ENCODE assay signal across 21 cellular contexts in genomic region chr7:101160917-101161316, GRCh38. TPM values are rescaled to one million over a fixed set of nuclear protein-coding genes. Genes with fewer than 3 reads are reported as not detected.
DNase-seq lines count a peak whose midpoint lies in the region; ATAC-seq, FAIRE-seq and TF ChIP-seq lines count a peak whose summit lies in the region.
"Had no signal": no experiment of that assay in that cellular context is flagged by ENCODE, and none has a peak within 500 bp of the region (broad histone marks: within the 10 kb centered on the region; RNA-seq: fewer than 3 reads in every experiment).

No MANE protein-coding gene starts in this region.

- H3K79me2 ChIP-seq in SK-N-SH (ENCODE audit: insufficient read depth) (peaks cover 14% of the 10 kb centered on the region), astrocyte (ENCODE audit: insufficient read depth, low read length) (peaks cover 11% of the 10 kb centered on the region), osteoblast (ENCODE audit: insufficient read depth, low read length) (peaks cover 10% of the 10 kb centered on the region)

- no peak for ATAC-seq in SK-N-SH treated with all-trans-retinoic acid at 6 μM for 48 hours

- TF ChIP-seq EP300 in SK-N-SH (IDR thresholded peaks at IDR 0.05; ENCODE audit: borderline replicate concordance in 1 of 2, low read depth in 1 of 2, low read length in 1 of 2): no peak

- peaks cover 24% of the 10 kb centered on the region for H4K20me1 ChIP-seq in SK-N-SH (ENCODE audit: insufficient read depth)
- H4K20me1 ChIP-seq in astrocyte (ENCODE audit: insufficient read depth, low read length): peaks cover 61% of the 10 kb centered on the region
- H4K20me1 ChIP-seq in osteoblast (ENCODE audit: insufficient read depth, low read length): peaks cover 41% of the 10 kb centered on the region

- H3K9me3 Mint-ChIP-seq in astrocyte (ENCODE audit: unreplicated experiment): no peaks in the 10 kb centered on the region

- H3K27ac ChIP-seq in SK-N-SH (ENCODE audit: low read depth in 2 of 2, low read length in 1 of 2) (peak overlapping the region in 1 of 2 experiments; percentile 23; a peak in 1 of 4 replicates), HUES64 (ENCODE audit: low read depth, low read length) (peak overlapping the region; percentile 45; the same call in 1 of the 2 replicates), astrocyte (ENCODE audit: low read depth, low read length) (no peak overlapping the region), osteoblast (ENCODE audit: low read depth, low read length) (no peak overlapping the region)
- H3K27ac ChIP-seq: C4-2B had no signal

- H3K36me3 ChIP-seq in SK-N-SH (replicated peaks in 1 of 2; ENCODE audit: control insufficient read depth in 1 of 2, insufficient read depth in 2 of 2, low read length in 1 of 2) (peaks cover 36 to 40% of the 10 kb centered on the region in 2 experiments), HUES64 (ENCODE audit: insufficient read depth, low read length) (peaks cover 7% of the 10 kb centered on the region; the same call in 1 of the 2 replicates), astrocyte (ENCODE audit: insufficient read depth, low read length) (peaks cover 11% of the 10 kb centered on the region), osteoblast (ENCODE audit: insufficient read depth, low read length) (peaks cover 36% of the 10 kb centered on the region), MG63 (no peaks in the 10 kb centered on the region)

- FAIRE-seq in astrocyte (lab: Jason Lieb, UNC): no peak
- FAIRE-seq: GM12891, GM18507 had no signal

- H3K4me1 ChIP-seq in SK-N-SH (ENCODE audit: control insufficient read depth in 1 of 2, insufficient read depth in 2 of 2, low read depth in 1 of 2, low read length in 1 of 2) (peaks cover 19 to 26% of the 10 kb centered on the region in 2 experiments; a peak in 3 of 4 replicates), HUES64 (ENCODE audit: insufficient read depth, low read length) (peaks cover 49% of the 10 kb centered on the region), astrocyte (ENCODE audit: insufficient read depth, low read length) (peaks cover 34% of the 10 kb centered on the region), osteoblast (ENCODE audit: insufficient read depth, low read length) (peaks cover 14% of the 10 kb centered on the region)

- H3K4me2 ChIP-seq in SK-N-SH: no peak overlapping the region
- no peak overlapping the region for H3K4me2 ChIP-seq in astrocyte (ENCODE audit: low read length)
- no peak overlapping the region for H3K4me2 ChIP-seq in osteoblast (ENCODE audit: insufficient read depth, low read length)

- H3K9me3 ChIP-seq in SK-N-SH: no peaks in the 10 kb centered on the region
- H3K9me3 ChIP-seq in HUES64 (ENCODE audit: insufficient read depth, low read depth, low read length): no peaks in the 10 kb centered on the region
- no peaks in the 10 kb centered on the region for H3K9me3 ChIP-seq in astrocyte (ENCODE audit: insufficient read depth, low read depth, low read length)
- H3K9me3 ChIP-seq in osteoblast (ENCODE audit: low read depth, low read length): no peaks in the 10 kb centered on the region
- no peaks in the 10 kb centered on the region for H3K9me3 ChIP-seq in MG63

- TF ChIP-seq RAD21 in SK-N-SH (IDR thresholded peaks at IDR 0.05; ENCODE audit: low read length): no peak

- no peaks in the 10 kb centered on the region for H3K9me2 ChIP-seq in SK-N-SH

- H3K27me3 Mint-ChIP-seq in astrocyte (ENCODE audit: low read depth, unreplicated experiment): no peaks in the 10 kb centered on the region

- no peak overlapping the region for H3K4me3 ChIP-seq in SK-N-SH (ENCODE audit: low read depth in 2 of 2, low read length in 1 of 2)
- no peak overlapping the region for H3K4me3 ChIP-seq in HUES64 (ENCODE audit: low read length)
- H3K4me3 ChIP-seq in astrocyte (ENCODE audit: insufficient read depth, low read depth, low read length): no peak overlapping the region
- H3K4me3 ChIP-seq in osteoblast (ENCODE audit: insufficient read depth, low read length): no peak overlapping the region
- H3K4me3 ChIP-seq in MG63: no peak overlapping the region
- H3K4me3 ChIP-seq: Peyer's patch had no signal

- H3K27ac Mint-ChIP-seq in astrocyte (ENCODE audit: unreplicated experiment): peak overlapping the region; percentile 47

- H3K4me3 Mint-ChIP-seq in astrocyte (ENCODE audit: unreplicated experiment): no peak overlapping the region

- H3K9ac ChIP-seq in SK-N-SH: no peak overlapping the region
- H3K9ac ChIP-seq in HUES64 (ENCODE audit: low read depth, low read length): no peak overlapping the region; the same call in 1 of the 2 replicates
- H3K9ac ChIP-seq in astrocyte (ENCODE audit: low read length): no peak overlapping the region

- no peaks in the 10 kb centered on the region for H3K27me3 ChIP-seq in SK-N-SH (ENCODE audit: insufficient read depth)
- H3K27me3 ChIP-seq in HUES64 (ENCODE audit: insufficient read depth, low read length): peaks cover 13% of the 10 kb centered on the region
- peaks cover 9% of the 10 kb centered on the region for H3K27me3 ChIP-seq in astrocyte (ENCODE audit: insufficient read depth, low read length)
- peaks cover 24% of the 10 kb centered on the region for H3K27me3 ChIP-seq in osteoblast (ENCODE audit: insufficient read depth, low read length)
- H3K27me3 ChIP-seq in MG63: peaks cover 17% of the 10 kb centered on the region

- POLR2A ChIA-PET in SK-N-SH (lab: Yijun Ruan, JAX): interaction anchor here (0.6 kb wide), 1 partner anchor 22 kb away, joined by 5 read pairs; no protein-coding TSS in a partner anchor

- no peak for TF ChIP-seq CTCF in SK-N-SH (IDR thresholded peaks at IDR 0.05)
- no peak for TF ChIP-seq CTCF in astrocyte (IDR thresholded peaks at IDR 0.05; ENCODE audit: insufficient read depth, low read depth, low read length)
- no peak for TF ChIP-seq CTCF in osteoblast (IDR thresholded peaks at IDR 0.05; ENCODE audit: extremely low read depth, low read depth, low read length)

- peaks cover 27% of the 10 kb centered on the region for H3K4me1 Mint-ChIP-seq in astrocyte (ENCODE audit: low read depth, unreplicated experiment)

- peak; percentile 31 for DNase-seq in SK-N-SH
- DNase-seq in astrocyte (ENCODE audit: low read depth): no peak
- peak; percentile 47 for DNase-seq in osteoblast (ENCODE audit: insufficient read length, low spot score, missing footprints)
- DNase-seq in NCI-H2171 treated with DMSO at 0.1 percent for 48 hours (lab: John Stamatoyannopoulos, UW): no peak
- DNase-seq in NK-92 (lab: John Stamatoyannopoulos, UW; ENCODE audit: unreplicated experiment): no peak
- DNase-seq in MG63: no peak
- DNase-seq: 8988T, GF-D8, GOT3, NCI-H1417 treated with DMSO at 0.1 percent for 48 hours, NCI-H2029, NCI-H510A, NCI-H774, SHP77 had no signal

- CTCF ChIA-PET in SK-N-SH (lab: Yijun Ruan, JAX): interaction anchor here (0.7 to 4.3 kb wide), 8 partner anchors 10 to 266 kb away, joined by 3 to 20 read pairs (median 5); no protein-coding TSS in a partner anchor

- peaks cover 45% of the 10 kb centered on the region for H3F3A ChIP-seq in SK-N-SH (replicated peaks; ENCODE audit: insufficient read depth)

- peaks cover 8% of the 10 kb centered on the region for H3K36me3 Mint-ChIP-seq in astrocyte (ENCODE audit: low read depth, unreplicated experiment)

- H2AFZ ChIP-seq in SK-N-SH (ENCODE audit: low read depth): no peak overlapping the region
- no peak overlapping the region for H2AFZ ChIP-seq in astrocyte (ENCODE audit: low read depth, low read length)
- H2AFZ ChIP-seq in osteoblast (ENCODE audit: low read length): no peak overlapping the region

TF ChIP-seq in SK-N-SH, 30 proteins besides CTCF, POLR2A, EP300 and RAD21 (continues in another document):
- no peak for TF ChIP-seq TEAD4 (IDR thresholded peaks at IDR 0.05; ENCODE audit: borderline replicate concordance, insufficient read depth)

TF ChIP-seq in SK-N-SH treated with all-trans-retinoic acid at 6 μM for 48 hours, 23 proteins besides CTCF, POLR2A, EP300 and RAD21 (continues in another document):
- TF ChIP-seq TCF4 (CRISPR knock-in tag; IDR thresholded peaks at IDR 0.05; ENCODE audit: borderline replicate concordance) (no peak), ZFP30 (CRISPR knock-in tag; IDR thresholded peaks at IDR 0.05) (no peak), ESRRG (CRISPR knock-in tag; IDR thresholded peaks at IDR 0.05) (no peak)

RNA-seq across cellular contexts. Expression of gene VGF, which starts 4.5 kb away (rescaled TPM):
- 17.4 and 54.3 TPM in 2 replicates for polyA plus RNA-seq in SK-N-SH (2012; rRNA removed)
- 48.7 and 59.7 TPM in 2 replicates for polyA plus RNA-seq in SK-N-SH (2012; cell fraction: cytosol; rRNA removed)
- polyA plus RNA-seq in SK-N-SH (2012; cell fraction: nucleus; rRNA removed): 65.5 and 96.9 TPM in 2 replicates
- polyA plus RNA-seq in HUES64 (2013, experiment 1 of 2): 18.8 TPM
- polyA plus RNA-seq in HUES64 (2013, experiment 2 of 2): 15.0 TPM
- total RNA-seq in astrocyte (40.5 and 51.8 TPM in 2 replicates), osteoblast (0.36 TPM in 1 of 2 replicates, not detected in the other)
- 0.63 TPM in 1 of 2 replicates, not detected in the other for total RNA-seq in MG63 (2014; rRNA removed; shearing (Covaris generic); ENCODE audit: low replicate concordance)

RNA-seq across cellular contexts. Expression of gene AP1S1, which starts 6.6 kb away (rescaled TPM):
- polyA plus RNA-seq in SK-N-SH (2012; rRNA removed): 616 and 704 TPM in 2 replicates
- 481 and 593 TPM in 2 replicates for polyA plus RNA-seq in SK-N-SH (2012; cell fraction: cytosol; rRNA removed)
- 340 and 390 TPM in 2 replicates for polyA plus RNA-seq in SK-N-SH (2012; cell fraction: nucleus; rRNA removed)
- polyA plus RNA-seq in HUES64 (2013, experiment 1 of 2): 46.6 TPM
- 60.5 TPM for polyA plus RNA-seq in HUES64 (2013, experiment 2 of 2)
- total RNA-seq in astrocyte (172 and 181 TPM in 2 replicates), osteoblast (101 and 102 TPM in 2 replicates)
- 153 and 159 TPM in 2 replicates for total RNA-seq in MG63 (2014; rRNA removed; shearing (Covaris generic); ENCODE audit: low replicate concordance)

RNA-seq across cellular contexts. Expression of gene NAT16, which starts 19.2 kb away (rescaled TPM):
- polyA plus RNA-seq in SK-N-SH (2012; rRNA removed): 0.64 and 0.68 TPM in 2 replicates
- polyA plus RNA-seq in SK-N-SH (2012; cell fraction: cytosol; rRNA removed): 0.51 and 0.62 TPM in 2 replicates
- 3.7 and 7.0 TPM in 2 replicates for polyA plus RNA-seq in SK-N-SH (2012; cell fraction: nucleus; rRNA removed)
- not detected for polyA plus RNA-seq in HUES64 (2013, experiment 1 of 2)
- polyA plus RNA-seq in HUES64 (2013, experiment 2 of 2): 0.32 TPM
- total RNA-seq in astrocyte (0.16 TPM in 1 of 2 replicates, not detected in the other), osteoblast (not detected in 2 replicates)
- not detected in 2 replicates for total RNA-seq in MG63 (2014; rRNA removed; shearing (Covaris generic); ENCODE audit: low replicate concordance)
- total RNA-seq: Daoy had no signal

RNA-seq across cellular contexts. Expression of gene SERPINE1, which starts 34.0 kb away (rescaled TPM):
- polyA plus RNA-seq in SK-N-SH (2012; rRNA removed): 4,174 and 5,753 TPM in 2 replicates
- polyA plus RNA-seq in SK-N-SH (2012; cell fraction: cytosol; rRNA removed): 2,518 and 3,426 TPM in 2 replicates
- polyA plus RNA-seq in SK-N-SH (2012; cell fraction: nucleus; rRNA removed): 3,662 and 5,083 TPM in 2 replicates
- polyA plus RNA-seq in HUES64 (2013, experiment 1 of 2): 5.2 TPM
- 6.8 TPM for polyA plus RNA-seq in HUES64 (2013, experiment 2 of 2)
- total RNA-seq in astrocyte (1,303 and 1,496 TPM in 2 replicates), osteoblast (237 and 278 TPM in 2 replicates)
- 59.2 and 73.4 TPM in 2 replicates for total RNA-seq in MG63 (2014; rRNA removed; shearing (Covaris generic); ENCODE audit: low replicate concordance)

RNA-seq across cellular contexts. Expression of gene MOGAT3, which starts 39.9 kb away (rescaled TPM):
- polyA plus RNA-seq in SK-N-SH (2012; rRNA removed): not detected in 2 replicates
- not detected in 2 replicates for polyA plus RNA-seq in SK-N-SH (2012; cell fraction: cytosol; rRNA removed)
- not detected in 2 replicates for polyA plus RNA-seq in SK-N-SH (2012; cell fraction: nucleus; rRNA removed)
- not detected for polyA plus RNA-seq in HUES64 (2013, experiment 1 of 2)
- polyA plus RNA-seq in HUES64 (2013, experiment 2 of 2): 0.25 TPM
- total RNA-seq in astrocyte: not detected in 2 replicates
- total RNA-seq in osteoblast: not detected in 2 replicates
- not detected in 2 replicates for total RNA-seq in MG63 (2014; rRNA removed; shearing (Covaris generic); ENCODE audit: low replicate concordance)
- total RNA-seq: Daoy had no signal

Comparison
In these comparisons a context has a peak if more than half of its experiments do, and no peak if none do; other contexts are left out.
1. DNase-seq: peak in SK-N-SH (single experiment) and osteoblast (single experiment); none in astrocyte (single experiment), NCI-H2171 treated with DMSO at 0.1 percent for 48 hours (single experiment), NK-92 (single experiment) and MG63 (single experiment).
2. RNA of gene VGF, which starts 4.5 kb away (total RNA-seq): 40.5 to 51.8 TPM in astrocyte; 0.63 TPM in MG63 and 0.36 TPM in osteoblast; every median in the first group is over 10 times any median in the second.